In genomic region chr7:95865716-95866371, GRCh38 we compare ENCODE assay signal across 9 cellular contexts.
DNase-seq lines count a peak whose midpoint lies in the region; TF ChIP-seq lines count a peak whose summit lies in the region.
"Had no signal": no experiment of that assay in that cellular context is flagged by ENCODE, and none has a peak within 500 bp of the region (broad histone marks: within the 10 kb centered on the region; RNA-seq: fewer than 3 reads in every experiment).

No MANE protein-coding gene starts in this region.

- H4K5ac ChIP-seq in H9 (ENCODE audit: insufficient read length, low read depth, low read length), result no peak overlapping the region

- H2AK5ac ChIP-seq in H9 (ENCODE audit: insufficient read length, low read length), result no peak overlapping the region

- no peak overlapping the region for H4K91ac ChIP-seq in H9 (ENCODE audit: insufficient read length, low read depth, low read length)

- no peak overlapping the region for H3K4ac ChIP-seq in H9 (ENCODE audit: low read depth, low read length)

- no peaks in the 10 kb centered on the region for H3K79me1 ChIP-seq in H9 (ENCODE audit: insufficient read depth, low read depth, low read length, poor library complexity, severe bottlenecking)

- H3K27me3 ChIP-seq in H9 (ENCODE audit: insufficient read depth, low read length), result no peaks in the 10 kb centered on the region

- H2BK15ac ChIP-seq in H9 (ENCODE audit: low read depth, low read length), result no peak overlapping the region

- H2BK12ac ChIP-seq in H9 (ENCODE audit: insufficient read length, low read depth, low read length), result no peak overlapping the region

- H3K4me2 ChIP-seq in H9 (ENCODE audit: insufficient read depth, insufficient read length, low read length), result no peak overlapping the region

- H3K9me3 Mint-ChIP-seq in H9 (no peaks in the 10 kb centered on the region), mesothelial cell of epicardium (no peaks in the 10 kb centered on the region)

- H2BK120ac ChIP-seq in H9 (ENCODE audit: low read depth, low read length, poor library complexity, severe bottlenecking), result no peak overlapping the region

- DNase-seq in H9 (peak; percentile 32), NCI-H748 (lab: John Stamatoyannopoulos, UW; ENCODE audit: unreplicated experiment) (peak; percentile 65), choroid plexus epithelial cell (ENCODE audit: low read depth) (peak; percentile 72), renal cortical epithelial cell (ENCODE audit: low read depth) (peak; percentile 33), mesothelial cell of epicardium (ENCODE audit: low spot score in 2 of 2, unreplicated experiment in 2 of 2) (no peak), NCI-H146 treated with DMSO at 0.1 percent for 48 hours (lab: John Stamatoyannopoulos, UW; ENCODE audit: unreplicated experiment) (no peak)
- no peak for DNase-seq in activated CD4-positive, alpha-beta T cell treated with anti-CD3 and anti-CD28 coated beads for 1 hour
- DNase-seq: GOT3, posterior cingulate gyrus had no signal

- H2AFZ ChIP-seq in H9 (ENCODE audit: low read length), result no peak overlapping the region

- H3K27me3 Mint-ChIP-seq in H9 (ENCODE audit: low read depth) (no peaks in the 10 kb centered on the region), mesothelial cell of epicardium (ENCODE audit: low read depth) (no peaks in the 10 kb centered on the region)

- no peak overlapping the region for H3K23ac ChIP-seq in H9 (ENCODE audit: insufficient read length, low read depth, low read length)

- H3K79me2 ChIP-seq in H9 (ENCODE audit: insufficient read depth, low read length), result no peaks in the 10 kb centered on the region

- H3K36me3 Mint-ChIP-seq in H9 (ENCODE audit: insufficient read depth in 1 of 3, low read depth in 3 of 3) (no peaks in the 10 kb centered on the region), mesothelial cell of epicardium (no peaks in the 10 kb centered on the region)

- no peaks in the 10 kb centered on the region; the same call in 1 of the 2 replicates for H3K4me1 ChIP-seq in H9 (ENCODE audit: insufficient read depth, low read length)

- no peak overlapping the region for H2BK5ac ChIP-seq in H9 (ENCODE audit: insufficient read length, low read length)

- H3K9me3 ChIP-seq in H9 (ENCODE audit: control insufficient read depth, low read depth, low read length), result no peaks in the 10 kb centered on the region

- H4K20me1 ChIP-seq in H9 (ENCODE audit: control insufficient read depth, insufficient read depth, insufficient read length), result no peaks in the 10 kb centered on the region

- H3K56ac ChIP-seq in H9 (ENCODE audit: insufficient read length, low read depth, low read length), result no peak overlapping the region

- no peak overlapping the region for H3K4me3 ChIP-seq in choroid plexus epithelial cell (ENCODE audit: low read depth, low read length)

- TF ChIP-seq CTCF in H9 (conservative IDR thresholded peaks at IDR 0.05), result peak; percentile 67; the same call in 2 of the 3 replicates
- TF ChIP-seq CTCF in choroid plexus epithelial cell (conservative IDR thresholded peaks at IDR 0.05; ENCODE audit: low read depth, low read length), result peak; percentile 69
- TF ChIP-seq CTCF in mesothelial cell of epicardium (IDR thresholded peaks at IDR 0.05; ENCODE audit: unreplicated experiment), result no peak

- peaks cover 11% of the 10 kb centered on the region in 2 experiments for H3K4me1 Mint-ChIP-seq in H9
- peaks cover 9% of the 10 kb centered on the region for H3K4me1 Mint-ChIP-seq in mesothelial cell of epicardium

- no peak overlapping the region for H3K18ac ChIP-seq in H9 (ENCODE audit: insufficient read length, low read depth, low read length)

- H3K14ac ChIP-seq in H9 (ENCODE audit: insufficient read depth, low read length), result no peak overlapping the region

- H3K9ac ChIP-seq in H9 (ENCODE audit: extremely low read depth, insufficient read length, low read length), result no peak overlapping the region

- no peaks in the 10 kb centered on the region for H3K23me2 ChIP-seq in H9 (ENCODE audit: insufficient read length, low read depth, low read length, poor library complexity, severe bottlenecking)

- no peak overlapping the region for H3K27ac ChIP-seq in H9 (ENCODE audit: insufficient read length, low read depth, low read length)

- H2BK20ac ChIP-seq in H9 (ENCODE audit: low read depth, low read length, poor library complexity, severe bottlenecking), result no peak overlapping the region

- H3K4me3 Mint-ChIP-seq in H9 (no peak overlapping the region), mesothelial cell of epicardium (no peak overlapping the region)

- no peak overlapping the region for H4K8ac ChIP-seq in H9 (replicated peaks; ENCODE audit: insufficient read length, low read depth, low read length)

- no peak overlapping the region for H3K27ac Mint-ChIP-seq in H9
- no peak overlapping the region for H3K27ac Mint-ChIP-seq in mesothelial cell of epicardium

- no peak overlapping the region for H3T11ph ChIP-seq in H9 (ENCODE audit: low read length)

- no CpG with 5 or more reads among the region's 9 CpGs for WGBS in H9 (ENCODE audit: extremely low coverage, insufficient read length, low lambda C conversion rate)

Comparison
In these comparisons a context has a peak if more than half of its experiments do, and no peak if none do; other contexts are left out.
1. DNase-seq: peak in H9 (single experiment), NCI-H748 (single experiment), choroid plexus epithelial cell (single experiment) and renal cortical epithelial cell (single experiment); none in activated CD4-positive, alpha-beta T cell treated with anti-CD3 and anti-CD28 coated beads for 1 hour (single experiment), mesothelial cell of epicardium (0 of 2) and NCI-H146 treated with DMSO at 0.1 percent for 48 hours (single experiment).